11 cellular contexts compared by ENCODE assay signal in genomic region chr16:29198731-29199521, GRCh38.
DNase-seq lines count a peak whose midpoint lies in the region; ATAC-seq, FAIRE-seq and TF ChIP-seq lines count a peak whose summit lies in the region.
"Had no signal": no experiment of that assay in that cellular context is flagged by ENCODE, and none has a peak within 500 bp of the region (broad histone marks: within the 10 kb centered on the region; RNA-seq: fewer than 3 reads in every experiment).

No MANE protein-coding gene starts in this region.

- TF ChIP-seq POLR2A in esophagus muscularis mucosa (IDR thresholded peaks at IDR 0.05; ENCODE audit: low read depth) (no peak), thyroid gland (IDR thresholded peaks at IDR 0.05) (no peak)

- no peak overlapping the region for H3K27ac Mint-ChIP-seq in activated CD4-positive, alpha-beta memory T cell treated with anti-CD3 and anti-CD28 coated beads, Interleukin-2, amount 10 ng/mL, durations not matched to agents 7 days and 5 days

- no peak for FAIRE-seq in GM19239 (lab: Jason Lieb, UNC)

- H3K4me1 Mint-ChIP-seq in activated CD4-positive, alpha-beta memory T cell treated with anti-CD3 and anti-CD28 coated beads, Interleukin-2, amount 10 ng/mL, durations not matched to agents 7 days and 5 days, result no peaks in the 10 kb centered on the region

- no peak for ATAC-seq in GM19395 (IDR thresholded peaks at IDR 0.05; ENCODE audit: unreplicated experiment)
- ATAC-seq: CD8-positive, alpha-beta T cell had no signal

- CTCF ChIA-PET in RWPE1 (lab: Yijun Ruan, JAX), result no interaction called here
- CTCF ChIA-PET in activated CD4-positive, alpha-beta memory T cell treated with anti-CD3 and anti-CD28 coated beads, Interleukin-2, amount 10 ng/mL, durations not matched to agents 7 days and 5 days (lab: Charles Lee), result no interaction called here

- no peak overlapping the region for H3K4me3 Mint-ChIP-seq in activated CD4-positive, alpha-beta memory T cell treated with anti-CD3 and anti-CD28 coated beads, Interleukin-2, amount 10 ng/mL, durations not matched to agents 7 days and 5 days
- H3K4me3 Mint-ChIP-seq: CD8-positive, alpha-beta T cell had no signal

- no peak for DNase-seq in RWPE1 (ENCODE audit: low spot score)
- DNase-seq in esophagus muscularis mucosa (ENCODE audit: extremely low spot score), result no peak
- DNase-seq in thyroid gland, result no peak
- no peak for DNase-seq in GM19239 (ENCODE audit: insufficient read length, low spot score)
- DNase-seq in activated CD4-positive, alpha-beta memory T cell treated with anti-CD3 and anti-CD28 coated beads, Interleukin-2, amount 10 ng/mL, durations not matched to agents 7 days and 5 days, result no peak
- DNase-seq: CD8-positive, alpha-beta T cell; MM.1S; NCI-H2227 treated with DMSO at 0.1 percent for 48 hours; stimulated activated CD4-positive, alpha-beta T cell treated with anti-CD3 and anti-CD28 coated beads, Interleukin-15, amount 100 ng/mL, for 24 hours had no signal

- WGBS in esophagus muscularis mucosa, result 71% methylated on average over 10 of the region's 23 CpGs
- 86 to 89% methylated on average over 11 to 20 of the region's 23 CpGs for WGBS in thyroid gland, 2 donors

- H3K9ac ChIP-seq in muscle layer of colon (ENCODE audit: low read length), result no peak overlapping the region

- peaks cover 0 to 66% (median 61%) of the 10 kb centered on the region in 4 donors for H3K4me1 ChIP-seq in esophagus muscularis mucosa
- H3K4me1 ChIP-seq in muscle layer of colon (ENCODE audit: insufficient read depth, low read length), result peaks cover 33% of the 10 kb centered on the region
- no peaks in the 10 kb centered on the region for H3K4me1 ChIP-seq in thyroid gland

- TF ChIP-seq CTCF in RWPE1 (conservative IDR thresholded peaks at IDR 0.05; ENCODE audit: low read depth), result no peak
- TF ChIP-seq CTCF in esophagus muscularis mucosa (IDR thresholded peaks at IDR 0.05), result no peak
- TF ChIP-seq CTCF in thyroid gland (IDR thresholded peaks at IDR 0.05), result no peak

- H3K27ac ChIP-seq in RWPE1 (peak overlapping the region; percentile 72; the same call in 1 of the 2 replicates), esophagus muscularis mucosa (replicated peaks in 1 of 4) (peak overlapping the region; percentile 82 to 87 (median 84)), muscle layer of colon (ENCODE audit: low read depth, low read length) (peak overlapping the region; percentile 72), thyroid gland (peak overlapping the region in 2 of 3 donors; percentile 52 to 65)

- POLR2A ChIA-PET in RWPE1 (lab: Yijun Ruan, JAX; ENCODE audit: low non-redundant PET), result no interaction called here
- POLR2A ChIA-PET in activated CD4-positive, alpha-beta memory T cell treated with anti-CD3 and anti-CD28 coated beads, Interleukin-2, amount 10 ng/mL, durations not matched to agents 7 days and 5 days (lab: Charles Lee), result no interaction called here

- intact Hi-C loops in esophagus muscularis mucosa (cut with DNase I) (no loop called here), thyroid gland (cut with DNase I) (no loop called here)

- no peaks in the 10 kb centered on the region for H3K9me3 ChIP-seq in esophagus muscularis mucosa
- H3K9me3 ChIP-seq in muscle layer of colon (ENCODE audit: low read length), result no peaks in the 10 kb centered on the region
- H3K9me3 ChIP-seq in thyroid gland, result no peaks in the 10 kb centered on the region

- H3K27me3 ChIP-seq in esophagus muscularis mucosa (no peaks in the 10 kb centered on the region), muscle layer of colon (ENCODE audit: control insufficient read depth in 1 of 2, insufficient read depth in 2 of 2, low read length in 2 of 2) (no peaks in the 10 kb centered on the region), thyroid gland (no peaks in the 10 kb centered on the region)

- no peak for TF ChIP-seq EP300 in esophagus muscularis mucosa (IDR thresholded peaks at IDR 0.05)

- H3K9me3 Mint-ChIP-seq in activated CD4-positive, alpha-beta memory T cell treated with anti-CD3 and anti-CD28 coated beads, Interleukin-2, amount 10 ng/mL, durations not matched to agents 7 days and 5 days, result no peaks in the 10 kb centered on the region
- H3K9me3 Mint-ChIP-seq: CD8-positive, alpha-beta T cell had no signal

- H3K27me3 Mint-ChIP-seq in activated CD4-positive, alpha-beta memory T cell treated with anti-CD3 and anti-CD28 coated beads, Interleukin-2, amount 10 ng/mL, durations not matched to agents 7 days and 5 days, result no peaks in the 10 kb centered on the region

- peak overlapping the region in 2 of 4 donors; percentile 5 to 15 for H3K4me3 ChIP-seq in esophagus muscularis mucosa
- H3K4me3 ChIP-seq in muscle layer of colon (ENCODE audit: low read depth in 1 of 2, low read length in 2 of 2), result no peak overlapping the region
- no peak overlapping the region for H3K4me3 ChIP-seq in thyroid gland (replicated peaks in 1 of 3)

- no peaks in the 10 kb centered on the region for H3K36me3 Mint-ChIP-seq in activated CD4-positive, alpha-beta memory T cell treated with anti-CD3 and anti-CD28 coated beads, Interleukin-2, amount 10 ng/mL, durations not matched to agents 7 days and 5 days (ENCODE audit: low read depth)

- H3K36me3 ChIP-seq in esophagus muscularis mucosa (no peaks in the 10 kb centered on the region), muscle layer of colon (ENCODE audit: insufficient read depth, low read length) (no peaks in the 10 kb centered on the region), thyroid gland (no peaks in the 10 kb centered on the region)
